Comparison of ENCODE assay signal across 10 cellular contexts in genomic region chr1:36653850-36654249, GRCh38.
DNase-seq lines count a peak whose midpoint lies in the region; ATAC-seq and TF ChIP-seq lines count a peak whose summit lies in the region.
"Had no signal": no experiment of that assay in that cellular context is flagged by ENCODE, and none has a peak within 500 bp of the region (broad histone marks: within the 10 kb centered on the region; RNA-seq: fewer than 3 reads in every experiment).

No MANE protein-coding gene starts in this region.

- peak; percentile 40 for DNase-seq in AG20443 (ENCODE audit: low spot score)
- peak; percentile 6 for DNase-seq in NAMALWA (ENCODE audit: low spot score)
- peak in 59 of 61 donors; percentile 4 to 93 (median 75) for DNase-seq in caudate nucleus (lab: John Stamatoyannopoulos, UW)
- DNase-seq in left lobe of liver (ENCODE audit: low spot score): no peak
- DNase-seq in left lung: no peak
- no peak for DNase-seq in GM19240 (ENCODE audit: insufficient read length, low spot score)
- no peak for DNase-seq in kidney glomerular epithelial cell (lab: John Stamatoyannopoulos, UW)
- no peak for DNase-seq in T-helper 1 cell
- DNase-seq: activated CD8-positive, alpha-beta T cell treated with anti-CD3 and anti-CD28 coated beads for 36 hours had no signal

- H3K27ac ChIP-seq in caudate nucleus (ENCODE audit: low read depth, low read length): peak overlapping the region; percentile 71
- no peak overlapping the region for H3K27ac ChIP-seq in left lung
- H3K27ac ChIP-seq: RWPE1 had no signal

- H3K4me3 ChIP-seq in left lung: no peak overlapping the region

- no peaks in the 10 kb centered on the region for H3K4me1 ChIP-seq in left lung

- ATAC-seq in left lobe of liver (peak; percentile 27), left lung (no peak)
- ATAC-seq: activated CD8-positive, alpha-beta T cell treated with anti-CD3 and anti-CD28 coated beads for 36 hours had no signal

- TF ChIP-seq CTCF in left lung (IDR thresholded peaks at IDR 0.05): no peak

- intact Hi-C loops in left lung (cut with DNase I): no loop called here

- peaks cover 0 to 76% of the 10 kb centered on the region in 2 donors for H3K27me3 ChIP-seq in left lung

- no peaks in the 10 kb centered on the region for H3K36me3 ChIP-seq in left lung

- no peaks in the 10 kb centered on the region for H3K9me3 ChIP-seq in left lung

Comparison
In these comparisons a context has a peak if more than half of its experiments do, and no peak if none do; other contexts are left out.
1. DNase-seq: peak in AG20443 (single experiment), NAMALWA (single experiment) and caudate nucleus (59 of 61); none in left lobe of liver (single experiment), left lung (0 of 2), GM19240 (single experiment), kidney glomerular epithelial cell (single experiment) and T-helper 1 cell (0 of 5).